ENCODE assay signal across 13 cellular contexts in the genomic region with DNA sequence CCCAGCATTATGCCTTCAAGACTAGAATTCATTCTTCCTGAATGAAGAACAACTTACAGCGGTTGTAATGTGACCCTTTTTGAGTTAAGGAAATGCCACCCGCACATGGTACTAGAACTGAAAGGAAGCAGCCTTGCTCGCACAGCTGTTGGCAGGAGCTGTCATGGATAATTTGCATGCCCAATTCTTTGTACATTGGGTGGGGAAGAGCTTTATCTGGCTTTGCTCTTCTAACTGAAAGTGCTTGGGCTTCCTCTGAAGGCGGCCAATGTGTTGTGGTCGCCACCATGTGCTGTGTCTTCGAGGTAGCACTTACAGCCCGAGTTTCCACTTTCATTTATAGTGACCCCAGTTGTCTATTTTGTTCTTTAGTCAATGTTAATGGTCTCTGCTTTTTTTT. TPM values are rescaled to one million over a fixed set of nuclear protein-coding genes. Genes with fewer than 3 reads are reported as not detected.
DNase-seq lines count a peak whose midpoint lies in the region; ATAC-seq and TF ChIP-seq lines count a peak whose summit lies in the region.
"Had no signal": no experiment of that assay in that cellular context is flagged by ENCODE, and none has a peak within 500 bp of the region (broad histone marks: within the 10 kb centered on the region; RNA-seq: fewer than 3 reads in every experiment).

No MANE protein-coding gene starts in this region.

- peaks cover 11% of the 10 kb centered on the region for H3K36me3 Mint-ChIP-seq in nephron (ENCODE audit: low read depth)
- peaks cover 4% of the 10 kb centered on the region for H3K36me3 Mint-ChIP-seq in endothelial cell (ENCODE audit: low read depth, unreplicated experiment)

- peak; percentile 31 for ATAC-seq in GM18511 (IDR thresholded peaks at IDR 0.05; ENCODE audit: unreplicated experiment)
- peak; percentile 39 for ATAC-seq in GM21447 (IDR thresholded peaks at IDR 0.05; ENCODE audit: unreplicated experiment)
- no peak for ATAC-seq in Right ventricle myocardium inferior
- ATAC-seq: esophagus mucosa, psoas muscle had no signal

- H3K27ac Mint-ChIP-seq in nephron: peak overlapping the region in 1 of 3 experiments; percentile 17
- no peak overlapping the region for H3K27ac Mint-ChIP-seq in endothelial cell (ENCODE audit: unreplicated experiment)
- H3K27ac Mint-ChIP-seq: activated CD4-positive, alpha-beta memory T cell treated with anti-CD3 and anti-CD28 coated beads for 36 hours had no signal

- TF ChIP-seq CTCF in nephron (IDR thresholded peaks at IDR 0.05; ENCODE audit: unreplicated experiment in 3 of 3): no peak
- TF ChIP-seq CTCF in endothelial cell (IDR thresholded peaks at IDR 0.05; ENCODE audit: unreplicated experiment): no peak

- intact Hi-C loops in Right ventricle myocardium inferior (cut with DNase I): no loop called here

- H3K4me1 Mint-ChIP-seq in nephron (peaks cover 23% of the 10 kb centered on the region), endothelial cell (ENCODE audit: unreplicated experiment) (peaks cover 6% of the 10 kb centered on the region)

- H3K27me3 Mint-ChIP-seq in nephron (ENCODE audit: low read depth): peaks cover 4% of the 10 kb centered on the region
- H3K27me3 Mint-ChIP-seq in endothelial cell (ENCODE audit: unreplicated experiment): peaks cover 7% of the 10 kb centered on the region
- H3K27me3 Mint-ChIP-seq: activated CD4-positive, alpha-beta memory T cell treated with anti-CD3 and anti-CD28 coated beads for 36 hours; central memory CD8-positive, alpha-beta T cell had no signal

- DNase-seq in LHCN-M2 (ENCODE audit: low read depth) (peak; percentile 25), Right ventricle myocardium inferior (ENCODE audit: missing footprints) (no peak), endothelial cell (ENCODE audit: low spot score) (no peak), cerebellar nuclear complex (lab: John Stamatoyannopoulos, UW) (no peak)
- DNase-seq: activated CD4-positive, alpha-beta memory T cell treated with anti-CD3 and anti-CD28 coated beads for 36 hours; activated naive CD4-positive, alpha-beta T cell; mesenchymal stem cell had no signal

- H3K9me3 Mint-ChIP-seq in nephron (no peaks in the 10 kb centered on the region), endothelial cell (ENCODE audit: unreplicated experiment) (no peaks in the 10 kb centered on the region)
- H3K9me3 Mint-ChIP-seq: activated CD4-positive, alpha-beta memory T cell treated with anti-CD3 and anti-CD28 coated beads for 36 hours; central memory CD8-positive, alpha-beta T cell had no signal

- H3K4me3 Mint-ChIP-seq in nephron: peak overlapping the region; percentile 29 to 70 (median 62)
- H3K4me3 Mint-ChIP-seq in endothelial cell (ENCODE audit: unreplicated experiment): no peak overlapping the region
- H3K4me3 Mint-ChIP-seq: activated CD4-positive, alpha-beta memory T cell treated with anti-CD3 and anti-CD28 coated beads for 36 hours; central memory CD8-positive, alpha-beta T cell had no signal

RNA-seq across cellular contexts. Expression of gene CCNE1, which starts 3.4 kb away (rescaled TPM):
- total RNA-seq in LHCN-M2 (2014; rRNA removed) (17.1 and 19.4 TPM in 2 replicates), Right ventricle myocardium inferior (3.1 TPM), endothelial cell (ENCODE audit: unreplicated experiment) (2.3 TPM)
- 6.8 TPM for polyA plus RNA-seq in LHCN-M2 (2012)
